Comparison of ENCODE assay signal across 12 cellular contexts in the genomic region with DNA sequence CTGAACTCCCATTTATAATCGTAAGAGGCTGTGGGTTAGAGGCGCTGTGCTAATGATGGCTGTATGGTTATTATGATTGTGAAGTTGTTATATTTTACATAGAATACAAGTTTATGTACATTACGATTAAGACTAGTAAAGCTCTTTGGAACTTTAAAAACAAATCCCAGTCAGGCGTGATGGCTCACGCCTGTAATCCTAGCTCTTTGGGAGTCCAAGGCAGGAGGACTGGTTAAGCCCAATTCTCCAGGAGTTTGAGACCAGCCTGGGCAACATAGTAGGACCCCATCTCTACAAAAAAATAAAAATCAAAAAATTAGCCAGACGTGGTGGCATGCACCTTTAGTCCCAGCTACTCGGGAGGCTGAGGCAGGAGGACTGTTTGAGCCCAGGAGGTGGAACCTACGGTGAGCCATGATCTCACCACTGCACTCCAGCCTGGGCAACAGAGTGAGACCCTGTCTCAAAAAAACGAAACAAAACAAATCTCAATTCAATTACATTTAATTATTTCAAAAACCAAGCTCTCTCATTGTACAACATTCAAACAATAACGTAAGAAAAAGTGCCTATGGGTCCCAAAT. TPM values are rescaled to one million over a fixed set of nuclear protein-coding genes. Genes with fewer than 3 reads are reported as not detected.
DNase-seq lines count a peak whose midpoint lies in the region; ATAC-seq, FAIRE-seq and TF ChIP-seq lines count a peak whose summit lies in the region.
"Had no signal": no experiment of that assay in that cellular context is flagged by ENCODE, and none has a peak within 500 bp of the region (broad histone marks: within the 10 kb centered on the region; RNA-seq: fewer than 3 reads in every experiment).

No MANE protein-coding gene starts in this region.

- TF ChIP-seq CTCF in natural killer cell (IDR thresholded peaks at IDR 0.05) (no peak), progenitor cell of endocrine pancreas (IDR thresholded peaks at IDR 0.05; ENCODE audit: unreplicated experiment) (no peak)

- no peak for ATAC-seq in activated naive CD8-positive, alpha-beta T cell treated with anti-CD3 and anti-CD28 coated beads, Interleukin-2, amount 50 U/mL, for 24 hours
- no peak for ATAC-seq in natural killer cell
- no peak for ATAC-seq in HG03442 (IDR thresholded peaks at IDR 0.05; ENCODE audit: unreplicated experiment)

- H3K4me1 Mint-ChIP-seq in CD8-positive, alpha-beta memory T cell: peaks cover 21 to 27% (median 24%) of the 10 kb centered on the region in 3 donors
- H3K4me1 Mint-ChIP-seq in IgD-negative memory B cell (peaks cover 30 to 39% (median 33%) of the 10 kb centered on the region in 3 donors), natural killer cell (peaks cover 10 to 12% of the 10 kb centered on the region in 2 donors), progenitor cell of endocrine pancreas (ENCODE audit: low read depth) (peaks cover 6% of the 10 kb centered on the region)
- peaks cover 50% of the 10 kb centered on the region for H3K4me1 Mint-ChIP-seq in activated naive CD8-positive, alpha-beta T cell treated with anti-CD3 and anti-CD28 coated beads, Interleukin-2, amount 50 U/mL, for 24 hours

- H3K9me3 ChIP-seq in CD8-positive, alpha-beta memory T cell (ENCODE audit: low read length): no peaks in the 10 kb centered on the region

- DNase-seq in CD8-positive, alpha-beta memory T cell: no peak
- DNase-seq in activated naive CD8-positive, alpha-beta T cell treated with anti-CD3 and anti-CD28 coated beads, Interleukin-2, amount 50 U/mL, for 24 hours: no peak
- DNase-seq in natural killer cell: no peak
- DNase-seq in progenitor cell of endocrine pancreas (ENCODE audit: low spot score, unreplicated experiment): no peak
- no peak for DNase-seq in GM12892 (ENCODE audit: insufficient read length)
- DNase-seq: H7, NCI-H2029 treated with DMSO at 0.1 percent for 48 hours, retina, substantia nigra had no signal

- H3K36me3 Mint-ChIP-seq in CD8-positive, alpha-beta memory T cell: no peaks in the 10 kb centered on the region
- H3K36me3 Mint-ChIP-seq in IgD-negative memory B cell (peaks cover 3% of the 10 kb centered on the region), natural killer cell (no peaks in the 10 kb centered on the region), progenitor cell of endocrine pancreas (ENCODE audit: insufficient read depth) (no peaks in the 10 kb centered on the region)
- peaks cover 10% of the 10 kb centered on the region for H3K36me3 Mint-ChIP-seq in activated naive CD8-positive, alpha-beta T cell treated with anti-CD3 and anti-CD28 coated beads, Interleukin-2, amount 50 U/mL, for 24 hours (ENCODE audit: low read depth)

- H3K4me1 ChIP-seq in CD8-positive, alpha-beta memory T cell (ENCODE audit: insufficient read depth, low read length): peaks cover 23% of the 10 kb centered on the region

- H3K27me3 ChIP-seq in CD8-positive, alpha-beta memory T cell (ENCODE audit: insufficient read depth, low read length, poor library complexity, severe bottlenecking): no peaks in the 10 kb centered on the region

- no peaks in the 10 kb centered on the region for H3K27me3 Mint-ChIP-seq in CD8-positive, alpha-beta memory T cell
- H3K27me3 Mint-ChIP-seq in IgD-negative memory B cell (peaks cover 2% of the 10 kb centered on the region), natural killer cell (ENCODE audit: low read depth in 2 of 2) (no peaks in the 10 kb centered on the region), progenitor cell of endocrine pancreas (no peaks in the 10 kb centered on the region)
- H3K27me3 Mint-ChIP-seq in activated naive CD8-positive, alpha-beta T cell treated with anti-CD3 and anti-CD28 coated beads, Interleukin-2, amount 50 U/mL, for 24 hours: no peaks in the 10 kb centered on the region

- H3K36me3 ChIP-seq in CD8-positive, alpha-beta memory T cell (ENCODE audit: insufficient read depth, low read length): no peaks in the 10 kb centered on the region

- H3K27ac ChIP-seq in CD8-positive, alpha-beta memory T cell (ENCODE audit: low read depth, low read length): no peak overlapping the region

- no peaks in the 10 kb centered on the region for H3K9me3 Mint-ChIP-seq in CD8-positive, alpha-beta memory T cell
- H3K9me3 Mint-ChIP-seq in IgD-negative memory B cell: no peaks in the 10 kb centered on the region
- no peaks in the 10 kb centered on the region for H3K9me3 Mint-ChIP-seq in activated naive CD8-positive, alpha-beta T cell treated with anti-CD3 and anti-CD28 coated beads, Interleukin-2, amount 50 U/mL, for 24 hours
- no peaks in the 10 kb centered on the region for H3K9me3 Mint-ChIP-seq in natural killer cell
- no peaks in the 10 kb centered on the region for H3K9me3 Mint-ChIP-seq in progenitor cell of endocrine pancreas (ENCODE audit: low read depth)

- H3K27ac Mint-ChIP-seq in CD8-positive, alpha-beta memory T cell: peak overlapping the region; percentile 81 to 99 (median 84)
- H3K27ac Mint-ChIP-seq in IgD-negative memory B cell (peak overlapping the region; percentile 83 to 96 (median 90)), natural killer cell (peak overlapping the region; percentile 60 to 77), progenitor cell of endocrine pancreas (no peak overlapping the region)
- H3K27ac Mint-ChIP-seq in activated naive CD8-positive, alpha-beta T cell treated with anti-CD3 and anti-CD28 coated beads, Interleukin-2, amount 50 U/mL, for 24 hours: peak overlapping the region; percentile 95

- no peak overlapping the region for H3K4me3 ChIP-seq in CD8-positive, alpha-beta memory T cell (ENCODE audit: low read length)

- POLR2A ChIA-PET in CD8-positive, alpha-beta memory T cell (lab: Charles Lee): interaction anchor here (0.9 to 2.1 kb wide), 5 partner anchors 21 to 80 kb away, joined by 3 to 14 read pairs (median 8); a partner anchor contains a TSS

- TF ChIP-seq POLR2A in GM12892 (IDR thresholded peaks at IDR 0.05; ENCODE audit: low read depth, low read length): no peak

- no peak for FAIRE-seq in GM12892 (lab: Jason Lieb, UNC)
- FAIRE-seq: D721Med had no signal

- CTCF ChIA-PET in CD8-positive, alpha-beta memory T cell (lab: Charles Lee): interaction anchor here (1.1 to 3.1 kb wide), 11 partner anchors 10 to 77 kb away, joined by 3 to 28 read pairs (median 5); no protein-coding TSS in a partner anchor

- peak overlapping the region in 5 of 7 donors; percentile 29 to 87 (median 65) for H3K4me3 Mint-ChIP-seq in CD8-positive, alpha-beta memory T cell
- peak overlapping the region in 3 of 4 donors; percentile 32 to 83 (median 77) for H3K4me3 Mint-ChIP-seq in IgD-negative memory B cell
- H3K4me3 Mint-ChIP-seq in activated naive CD8-positive, alpha-beta T cell treated with anti-CD3 and anti-CD28 coated beads, Interleukin-2, amount 50 U/mL, for 24 hours: peak overlapping the region; percentile 66
- H3K4me3 Mint-ChIP-seq in natural killer cell: no peak overlapping the region
- no peak overlapping the region for H3K4me3 Mint-ChIP-seq in progenitor cell of endocrine pancreas (ENCODE audit: low read depth)

- intact Hi-C loops in natural killer cell (cut with micrococcal nuclease): no loop called here

RNA-seq across cellular contexts. Expression of a gene that starts 23.9 kb away (rescaled TPM):
- total RNA-seq in CD8-positive, alpha-beta memory T cell: 100 to 1,000 TPM in 1 of 2 experiments, 10 to 100 TPM in 1; 98.1 to 105 TPM
- polyA plus RNA-seq in CD8-positive, alpha-beta memory T cell: 30.7 TPM
- 17.6 TPM for polyA plus RNA-seq in IgD-negative memory B cell
- total RNA-seq in natural killer cell (10 to 100 TPM; 70.8 to 81.4 (median 77.1) TPM), progenitor cell of endocrine pancreas (61.3 and 62.1 TPM in 2 replicates)
- polyA plus RNA-seq in GM12892 (2012; ENCODE audit: missing spikeins): 68.1 TPM

RNA-seq across cellular contexts. Expression of a gene that starts 41.6 kb away (rescaled TPM):
- 1,000 to 10,000 TPM; 1,121 to 1,125 TPM for total RNA-seq in CD8-positive, alpha-beta memory T cell
- polyA plus RNA-seq in CD8-positive, alpha-beta memory T cell: 4,836 TPM
- polyA plus RNA-seq in IgD-negative memory B cell: 6,394 TPM
- 1,000 to 10,000 TPM; 1,247 to 1,683 (median 1,557) TPM for total RNA-seq in natural killer cell
- total RNA-seq in progenitor cell of endocrine pancreas: 2,013 and 2,136 TPM in 2 replicates
- polyA plus RNA-seq in GM12892 (2012; ENCODE audit: missing spikeins): 4,109 TPM

Comparison
In these comparisons a context has a peak if more than half of its experiments do, and no peak if none do; other contexts are left out.
1. H3K4me3 Mint-ChIP-seq: peak in CD8-positive, alpha-beta memory T cell (5 of 7), IgD-negative memory B cell (3 of 4) and activated naive CD8-positive, alpha-beta T cell treated with anti-CD3 and anti-CD28 coated beads, Interleukin-2, amount 50 U/mL, for 24 hours (single experiment); none in natural killer cell (single experiment) and progenitor cell of endocrine pancreas (single experiment).